In genomic region chr2:85377083-85377482, GRCh38 we compare ENCODE assay signal across 23 cellular contexts. TPM values are rescaled to one million over a fixed set of nuclear protein-coding genes. Genes with fewer than 3 reads are reported as not detected.
DNase-seq lines count a peak whose midpoint lies in the region; ATAC-seq, FAIRE-seq and TF ChIP-seq lines count a peak whose summit lies in the region.
"Had no signal": no experiment of that assay in that cellular context is flagged by ENCODE, and none has a peak within 500 bp of the region (broad histone marks: within the 10 kb centered on the region; RNA-seq: fewer than 3 reads in every experiment).

No MANE protein-coding gene starts in this region.

- H3K79me1 ChIP-seq in IMR-90 (ENCODE audit: low read depth in 1 of 2, low read length in 2 of 2) (0 out of 4 replicates have a peak, but pooled peaks cover 0 to 4% of the 10 kb centered on the region in 2 experiments), H1 (ENCODE audit: low read depth, low read length) (no peaks in the 10 kb centered on the region)

- H2BK5ac ChIP-seq in IMR-90 (ENCODE audit: low read depth, low read length, poor library complexity, severe bottlenecking) (no peak overlapping the region), H1 (ENCODE audit: low read depth, low read length) (no peak overlapping the region)

- ATAC-seq in IMR-90 (ENCODE audit: low read depth) (peak; percentile 47; the same call in 1 of the 2 replicates), HG02588 (IDR thresholded peaks at IDR 0.05; ENCODE audit: unreplicated experiment) (no peak), HG03565 (IDR thresholded peaks at IDR 0.05; ENCODE audit: unreplicated experiment) (no peak)
- ATAC-seq: A549; CD8-positive, alpha-beta T cell had no signal

- dilution Hi-C loops in IMR-90 (cut with HindIII; ENCODE audit: low sequenced_read_pairs, unreplicated experiment) (no loop called here), keratinocyte (cut with MboI; ENCODE audit: extremely low pct_ligation_motif_present, low sequenced_read_pairs) (no loop called here)

- H3K27me3 ChIP-seq in IMR-90 (ENCODE audit: control insufficient read depth, insufficient read depth, low read length) (no peaks in the 10 kb centered on the region), H1 (replicated peaks in 1 of 4; ENCODE audit: control insufficient read depth in 3 of 4, extremely low read depth in 1 of 4, insufficient read depth in 3 of 4, low read length in 3 of 4) (no peaks in the 10 kb centered on the region), keratinocyte (ENCODE audit: control insufficient read depth, extremely low read depth, insufficient read depth, low read length) (no peaks in the 10 kb centered on the region)
- H3K27me3 ChIP-seq: BLaER1 treated with 17β-estradiol and CSF1 and Interleukin-3, amounts not matched to agents 10 nM and 100 nM had no signal

- peak overlapping the region; percentile 23; the same call in 1 of the 2 replicates for H2BK120ac ChIP-seq in IMR-90 (ENCODE audit: low read depth, low read length)
- H2BK120ac ChIP-seq in H1 (replicated peaks; ENCODE audit: low read depth, low read length), result no peak overlapping the region

- intact Hi-C loops in IMR-90 (cut with micrococcal nuclease), result no loop called here

- DNase-seq in IMR-90 (no peak), H1 (ENCODE audit: low read depth in 1 of 2, low spot score in 2 of 2) (no peak), keratinocyte (ENCODE audit: low read depth, low spot score) (no peak), HEK293T (ENCODE audit: extremely low spot score) (no peak), COR-L47 (lab: John Stamatoyannopoulos, UW) (no peak)
- DNase-seq: CD8-positive, alpha-beta T cell; DMS53; GOT3; NCI-H1105; NCI-H1694; NCI-H2081 treated with DMSO at 0.1 percent for 48 hours; Right ventricle myocardium superior had no signal

- H4K5ac ChIP-seq in IMR-90 (ENCODE audit: low read depth, low read length) (no peak overlapping the region), H1 (ENCODE audit: insufficient read length, low read depth, low read length) (no peak overlapping the region)

- CTCF ChIA-PET in IMR-90 (lab: Yijun Ruan, JAX) (no interaction called here), H1 (lab: Charles Lee; ENCODE audit: partially characterized antibody) (interaction anchor here (0.8 to 1.0 kb wide), 3 partner anchors 10 to 452 kb away, joined by 3 to 4 read pairs (median 3); no protein-coding TSS in a partner anchor), HEK293T (lab: Yijun Ruan, JAX) (no interaction called here)

- no peak overlapping the region for H3K18ac ChIP-seq in IMR-90 (ENCODE audit: low read depth, low read length)
- H3K18ac ChIP-seq in H1 (ENCODE audit: extremely low read depth, low read length), result no peak overlapping the region

- no peak overlapping the region for H2BK15ac ChIP-seq in IMR-90 (ENCODE audit: low read depth, low read length)
- H2BK15ac ChIP-seq in H1 (ENCODE audit: low read length), result no peak overlapping the region

- H3K14ac ChIP-seq in IMR-90 (replicated peaks; ENCODE audit: low read depth, low read length) (no peak overlapping the region), H1 (ENCODE audit: insufficient read length) (no peak overlapping the region)

- BruUV-seq in IMR-90 (replicated peaks; lab: Mats Ljungman, UMichigan), result no TSS peak

- H3K4me1 ChIP-seq in IMR-90 (ENCODE audit: control insufficient read depth, insufficient read depth, low read length) (peaks cover 11% of the 10 kb centered on the region), H1 (replicated peaks in 1 of 4; ENCODE audit: control insufficient read depth in 3 of 4, insufficient read depth in 4 of 4, low read length in 3 of 4) (no peaks in the 10 kb centered on the region), keratinocyte (ENCODE audit: control insufficient read depth, extremely low read depth, insufficient read depth, low read length) (peaks cover 33% of the 10 kb centered on the region)
- H3K4me1 ChIP-seq: A549; BLaER1 treated with 17β-estradiol and CSF1 and Interleukin-3, amounts not matched to agents 10 nM and 100 nM had no signal

- no peak overlapping the region for H4K8ac ChIP-seq in IMR-90 (ENCODE audit: low read depth in 2 of 2, low read length in 2 of 2)
- peak overlapping the region; percentile 35; the same call in 1 of the 2 replicates for H4K8ac ChIP-seq in H1 (ENCODE audit: extremely low read depth, insufficient read depth, low read length)

- H3K4me2 ChIP-seq in IMR-90 (ENCODE audit: low read depth, low read length) (no peak overlapping the region), H1 (ENCODE audit: insufficient read depth in 1 of 2, low read depth in 2 of 2, low read length in 2 of 2) (no peak overlapping the region), keratinocyte (ENCODE audit: control insufficient read depth, extremely low read depth, insufficient read depth, low read depth, low read length) (peak overlapping the region; percentile 29)
- H3K4me2 ChIP-seq: A549; BLaER1 treated with 17β-estradiol and CSF1 and Interleukin-3, amounts not matched to agents 10 nM and 100 nM had no signal

- H2BK20ac ChIP-seq in IMR-90 (ENCODE audit: low read depth, low read length) (no peak overlapping the region), H1 (ENCODE audit: low read length) (no peak overlapping the region)

- H3K23ac ChIP-seq in IMR-90 (ENCODE audit: low read depth, low read length) (no peak overlapping the region), H1 (ENCODE audit: insufficient read length) (no peak overlapping the region)

- H3K36me3 ChIP-seq in IMR-90 (ENCODE audit: control insufficient read depth, insufficient read depth, low read length) (peaks cover 9% of the 10 kb centered on the region), H1 (ENCODE audit: control insufficient read depth in 2 of 4, insufficient read depth in 4 of 4, low read length in 3 of 4) (peaks cover 0 to 11% (median 1%) of the 10 kb centered on the region in 4 experiments; a peak in 4 of 8 replicates), keratinocyte (ENCODE audit: control insufficient read depth in 2 of 2, extremely low read depth in 1 of 2, insufficient read depth in 2 of 2, low read length in 2 of 2) (no peaks in the 10 kb centered on the region)

- POLR2A ChIA-PET in IMR-90 (lab: Charles Lee; ENCODE audit: unreplicated experiment) (interaction anchor here (0.6 kb wide), 1 partner anchor 22 kb away, joined by 4 read pairs; the partner anchor contains the start of gene ELMOD3), H1 (lab: Charles Lee; ENCODE audit: partially characterized antibody) (interaction anchor here (0.8 to 1.4 kb wide), 4 partner anchors 11 to 171 kb away, joined by 3 read pairs; no protein-coding TSS in a partner anchor), HEK293T (lab: Yijun Ruan, JAX) (no interaction called here)

- H4K91ac ChIP-seq in IMR-90 (ENCODE audit: insufficient read depth, low read depth, low read length), result no peak overlapping the region
- no peak overlapping the region for H4K91ac ChIP-seq in H1 (replicated peaks; ENCODE audit: insufficient read length, low read length)

- H3K27ac ChIP-seq in IMR-90 (ENCODE audit: insufficient read depth, low read length) (peak overlapping the region; percentile 42; the same call in 1 of the 2 replicates), H1 (ENCODE audit: low read depth, low read length) (no peak overlapping the region), keratinocyte (ENCODE audit: control insufficient read depth, insufficient read depth, low read length) (no peak overlapping the region), skin epidermis (peak overlapping the region in 12 of 21 experiments; percentile 3 to 56 (median 30))
- H3K27ac ChIP-seq: A549; BLaER1 treated with 17β-estradiol and CSF1 and Interleukin-3, amounts not matched to agents 10 nM and 100 nM; SK-N-MC had no signal

- FAIRE-seq in H1 (lab: Jason Lieb, UNC) (no peak), keratinocyte (lab: Jason Lieb, UNC) (no peak)
- FAIRE-seq: A549, GM12891, GM19239, HTR-8/SVneo, RCC 7860 had no signal

- H3K9me1 ChIP-seq in IMR-90 (ENCODE audit: insufficient read depth, low read length), result peaks cover 6% of the 10 kb centered on the region
- no peaks in the 10 kb centered on the region for H3K9me1 ChIP-seq in keratinocyte (ENCODE audit: control insufficient read depth, extremely low read depth, insufficient read depth, low read length)

- no peak overlapping the region; the same call in 1 of the 2 replicates for H3K56ac ChIP-seq in IMR-90 (ENCODE audit: extremely low read depth, insufficient read depth, low read length)
- H3K56ac ChIP-seq in H1 (replicated peaks; ENCODE audit: insufficient read length, low read depth, low read length), result no peak overlapping the region

- H2AK5ac ChIP-seq in IMR-90 (ENCODE audit: low read depth, low read length) (peak overlapping the region; percentile 39; the same call in 1 of the 2 replicates), H1 (ENCODE audit: low read depth, low read length) (no peak overlapping the region)

- H3K4me3 ChIP-seq in IMR-90 (ENCODE audit: insufficient read depth, low read depth, low read length) (no peak overlapping the region), H1 (ENCODE audit: extremely low read depth in 1 of 4, insufficient read depth in 2 of 4, low read depth in 3 of 4, low read length in 4 of 4) (no peak overlapping the region), keratinocyte (ENCODE audit: control insufficient read depth in 2 of 3, extremely low read depth in 1 of 3, insufficient read depth in 2 of 3, low read depth in 1 of 3, low read length in 3 of 3) (no peak overlapping the region), skin epidermis (no peak overlapping the region)
- H3K4me3 ChIP-seq: A549; BLaER1 treated with 17β-estradiol and CSF1 and Interleukin-3, amounts not matched to agents 10 nM and 100 nM; SK-N-MC had no signal

- TF ChIP-seq CTCF in IMR-90 (conservative IDR thresholded peaks at IDR 0.05; ENCODE audit: low read depth, low read length), result no peak
- no peak for TF ChIP-seq CTCF in H1 (IDR thresholded peaks at IDR 0.05; ENCODE audit: control extremely low read depth in 1 of 3, insufficient read depth in 1 of 3, low read depth in 1 of 3, low read length in 3 of 3)
- TF ChIP-seq CTCF in keratinocyte (optimal IDR thresholded peaks at IDR 0.05 in 1 of 3, IDR thresholded peaks at IDR 0.05 in 1 of 3, conservative IDR thresholded peaks at IDR 0.05 in 1 of 3; ENCODE audit: extremely low read depth in 1 of 3, insufficient read depth in 2 of 3, low read length in 3 of 3), result no peak

- H2AFZ ChIP-seq in IMR-90 (replicated peaks; ENCODE audit: low read length, poor library complexity) (peak overlapping the region; percentile 29), H1 (ENCODE audit: low read length) (no peak overlapping the region), keratinocyte (ENCODE audit: control insufficient read depth, low read length) (no peak overlapping the region)

- H2BK12ac ChIP-seq in H1 (ENCODE audit: low read depth, low read length), result no peak overlapping the region

- peak overlapping the region; percentile 82 for H2AK9ac ChIP-seq in IMR-90 (replicated peaks; ENCODE audit: low read depth, low read length, poor library complexity)

- H3K79me2 ChIP-seq in H1 (ENCODE audit: control insufficient read depth in 1 of 2, insufficient read depth in 2 of 2, low read length in 2 of 2), result no peaks in the 10 kb centered on the region
- no peaks in the 10 kb centered on the region for H3K79me2 ChIP-seq in keratinocyte (ENCODE audit: control insufficient read depth, insufficient read depth, low read length)

- no peaks in the 10 kb centered on the region for H3K9me3 ChIP-seq in IMR-90 (ENCODE audit: control insufficient read depth, insufficient read depth, low read length)
- peaks cover 4 to 10% of the 10 kb centered on the region in 2 experiments; a peak in 3 of 4 replicates for H3K9me3 ChIP-seq in H1 (ENCODE audit: insufficient read depth in 2 of 2, low read depth in 1 of 2, low read length in 1 of 2)
- no peaks in the 10 kb centered on the region for H3K9me3 ChIP-seq in keratinocyte (ENCODE audit: control insufficient read depth, low read depth, low read length)
- H3K9me3 ChIP-seq: A549 had no signal

- H3K4ac ChIP-seq in IMR-90 (ENCODE audit: low read depth, low read length), result no peak overlapping the region
- H3K4ac ChIP-seq in H1 (replicated peaks; ENCODE audit: insufficient read length, low read depth, low read length), result no peak overlapping the region

- H4K20me1 ChIP-seq in IMR-90 (ENCODE audit: insufficient read depth, low read length) (no peaks in the 10 kb centered on the region; the same call in 1 of the 2 replicates), H1 (replicated peaks in 1 of 2; ENCODE audit: control insufficient read depth in 1 of 2, insufficient read depth in 2 of 2, low read length in 2 of 2) (no peaks in the 10 kb centered on the region), keratinocyte (ENCODE audit: control insufficient read depth, extremely low read depth, insufficient read depth, low read length) (no peaks in the 10 kb centered on the region)
- H4K20me1 ChIP-seq: BLaER1 treated with 17β-estradiol and CSF1 and Interleukin-3, amounts not matched to agents 10 nM and 100 nM had no signal

- TF ChIP-seq POLR2A in IMR-90 (IDR thresholded peaks at IDR 0.05; ENCODE audit: low read depth, low read length) (no peak), H1 (IDR thresholded peaks at IDR 0.05; ENCODE audit: control extremely low read depth in 1 of 2, low read depth in 2 of 2, low read length in 2 of 2) (no peak)

- H3K9ac ChIP-seq in IMR-90 (ENCODE audit: low read depth, low read length) (no peak overlapping the region), H1 (replicated peaks in 1 of 4; ENCODE audit: extremely low read depth in 1 of 4, low read depth in 3 of 4, low read length in 3 of 4) (no peak overlapping the region), keratinocyte (ENCODE audit: control insufficient read depth, extremely low read depth, insufficient read depth, low read length) (no peak overlapping the region)
- H3K9ac ChIP-seq: BLaER1 treated with 17β-estradiol and CSF1 and Interleukin-3, amounts not matched to agents 10 nM and 100 nM had no signal

- no peak for TF ChIP-seq EP300 in H1 (IDR thresholded peaks at IDR 0.05; ENCODE audit: borderline replicate concordance in 1 of 2, low read depth in 2 of 2, low read length in 2 of 2)

- TF ChIP-seq RAD21 in IMR-90 (IDR thresholded peaks at IDR 0.05; ENCODE audit: low read length) (no peak), H1 (IDR thresholded peaks at IDR 0.05 in 1 of 2, conservative IDR thresholded peaks at IDR 0.05 in 1 of 2; ENCODE audit: low read depth in 2 of 2, low read length in 2 of 2) (no peak)

- 92% methylated on average over 9 of the region's 11 CpGs; no CpG with 5 or more reads in 1 of the 2 experiments for WGBS in IMR-90 (ENCODE audit: extremely low coverage in 2 of 2, insufficient read length in 1 of 2), 2 experiments
- 97% methylated on average over 11 of the region's 11 CpGs; no CpG with 5 or more reads in 1 of the 2 experiments for WGBS in H1 (ENCODE audit: extremely low coverage in 1 of 2, insufficient coverage in 1 of 2, insufficient read length in 1 of 2, insufficient replicate concordance in 2 of 2, low coverage in 1 of 2, low lambda C conversion rate in 2 of 2, missing lambda C conversion rate in 1 of 2), 2 experiments

- in situ Hi-C loops in IMR-90 (cut with MboI; ENCODE audit: low sequenced_read_pairs), result no loop called here

- H3K23me2 ChIP-seq in H1 (ENCODE audit: low read depth, low read length), result no peaks in the 10 kb centered on the region

RNA-seq across cellular contexts. Expression of gene ELMOD3, which starts 22.5 kb away (rescaled TPM):
- 10.8 and 13.1 TPM in 2 replicates for total RNA-seq in IMR-90 (2012; rRNA removed)
- 19.2 and 20.7 TPM in 2 replicates for polyA plus RNA-seq in IMR-90 (2012; rRNA removed)
- polyA plus RNA-seq in IMR-90 (2012; cell fraction: cytosol; rRNA removed), result 6.6 and 7.8 TPM in 2 replicates
- polyA plus RNA-seq in IMR-90 (2012; cell fraction: nucleus; rRNA removed; ENCODE audit: low replicate concordance), result 72.0 and 88.6 TPM in 2 replicates
- 6.9 and 10.2 TPM in 2 replicates for total RNA-seq in H1 (2021; fragmentation: NEBNext Ultra II Directional; extraction: Animal tissue kit (Norgen Biotek cat#: 25700))
- polyA plus RNA-seq in H1 (2011; rRNA removed), result 8.5 and 9.3 TPM in 2 replicates
- polyA plus RNA-seq in H1 (2011; cell fraction: cytosol; rRNA removed), result 12.4 TPM
- 29.5 TPM for polyA plus RNA-seq in H1 (2011; cell fraction: nucleus; rRNA removed)
- polyA plus RNA-seq in H1 (2012, experiment 1 of 2), result 7.9 to 10.0 TPM (median 8.7 TPM) in 4 replicates
- 6.2 TPM for polyA plus RNA-seq in H1 (2012, experiment 2 of 2)
- 6.1 TPM for polyA plus RNA-seq in H1 (2013, experiment 1 of 2)
- 5.4 TPM for polyA plus RNA-seq in H1 (2013, experiment 2 of 2)
- polyA minus RNA-seq in H1 (2011; rRNA and poly(A)+ RNA removed), result 17.1 and 19.0 TPM in 2 replicates
- polyA minus RNA-seq in H1 (2011; cell fraction: cytosol; rRNA and poly(A)+ RNA removed), result 3.7 TPM
- 12.8 TPM for polyA minus RNA-seq in H1 (2011; cell fraction: nucleus; rRNA and poly(A)+ RNA removed)
- polyA plus RNA-seq in keratinocyte, result 17.8 to 31.0 TPM (median 20.1 TPM) in 3 replicates
- polyA plus RNA-seq in keratinocyte (2011; ENCODE audit: low read depth), result 6.4 TPM
- 18.2 TPM in 2 replicates for polyA plus RNA-seq in keratinocyte (2011; cell fraction: cytosol; rRNA removed)
- 55.2 and 66.3 TPM in 2 replicates for polyA plus RNA-seq in keratinocyte (2011; cell fraction: nucleus; rRNA removed)
- polyA plus RNA-seq in keratinocyte (2012; ENCODE audit: low replicate concordance), result 10.7 and 13.9 TPM in 2 replicates
- 15.8 to 28.0 TPM (median 23.0 TPM) in 3 replicates for polyA minus RNA-seq in keratinocyte
- polyA minus RNA-seq in keratinocyte (2011; cell fraction: cytosol; rRNA and poly(A)+ RNA removed), result 9.8 TPM
- 11.7 and 20.0 TPM in 2 replicates for polyA minus RNA-seq in keratinocyte (2011; cell fraction: nucleus; rRNA and poly(A)+ RNA removed)

RNA-seq across cellular contexts. Expression of gene RETSAT, which starts 22.8 kb away (rescaled TPM):
- total RNA-seq in IMR-90 (2012; rRNA removed), result 25.0 and 32.3 TPM in 2 replicates
- polyA plus RNA-seq in IMR-90 (2012; rRNA removed) (22.8 and 25.6 TPM in 2 replicates), H1 (2011; rRNA removed) (16.7 and 20.7 TPM in 2 replicates), keratinocyte (74.0 to 98.8 TPM (median 74.8 TPM) in 3 replicates)
- 12.7 and 18.2 TPM in 2 replicates for polyA plus RNA-seq in IMR-90 (2012; cell fraction: cytosol; rRNA removed)
- polyA plus RNA-seq in IMR-90 (2012; cell fraction: nucleus; rRNA removed; ENCODE audit: low replicate concordance), result 30.4 and 42.7 TPM in 2 replicates
- 13.6 and 15.8 TPM in 2 replicates for total RNA-seq in H1 (2021; fragmentation: NEBNext Ultra II Directional; extraction: Animal tissue kit (Norgen Biotek cat#: 25700))
- 16.8 TPM for polyA plus RNA-seq in H1 (2011; cell fraction: cytosol; rRNA removed)
- 39.0 TPM for polyA plus RNA-seq in H1 (2011; cell fraction: nucleus; rRNA removed)
- polyA plus RNA-seq in H1 (2012, experiment 1 of 2), result 17.4 to 21.6 TPM (median 19.9 TPM) in 4 replicates
- 9.2 TPM for polyA plus RNA-seq in H1 (2012, experiment 2 of 2)
- polyA plus RNA-seq in H1 (2013, experiment 1 of 2), result 22.1 TPM
- 21.2 TPM for polyA plus RNA-seq in H1 (2013, experiment 2 of 2)
- polyA minus RNA-seq in H1 (2011; rRNA and poly(A)+ RNA removed), result 28.0 and 29.1 TPM in 2 replicates
- polyA minus RNA-seq in H1 (2011; cell fraction: cytosol; rRNA and poly(A)+ RNA removed), result 23.9 TPM
- polyA minus RNA-seq in H1 (2011; cell fraction: nucleus; rRNA and poly(A)+ RNA removed), result 15.0 TPM
- 20.0 TPM for polyA plus RNA-seq in keratinocyte (2011; ENCODE audit: low read depth)
- polyA plus RNA-seq in keratinocyte (2011; cell fraction: cytosol; rRNA removed), result 42.6 and 47.0 TPM in 2 replicates
- 199 and 213 TPM in 2 replicates for polyA plus RNA-seq in keratinocyte (2011; cell fraction: nucleus; rRNA removed)
- 65.0 and 67.0 TPM in 2 replicates for polyA plus RNA-seq in keratinocyte (2012; ENCODE audit: low replicate concordance)
- 83.1 to 180 TPM (median 126 TPM) in 3 replicates for polyA minus RNA-seq in keratinocyte
- polyA minus RNA-seq in keratinocyte (2011; cell fraction: cytosol; rRNA and poly(A)+ RNA removed), result 61.2 TPM
- polyA minus RNA-seq in keratinocyte (2011; cell fraction: nucleus; rRNA and poly(A)+ RNA removed), result 145 and 178 TPM in 2 replicates

RNA-seq across cellular contexts. Expression of gene CAPG, which starts 33.1 kb away (rescaled TPM):
- total RNA-seq in IMR-90 (2012; rRNA removed), result 53.3 and 79.9 TPM in 2 replicates
- polyA plus RNA-seq in IMR-90 (2012; rRNA removed) (98.3 and 122 TPM in 2 replicates), H1 (2011; rRNA removed) (89.0 and 114 TPM in 2 replicates), keratinocyte (466 to 683 TPM (median 503 TPM) in 3 replicates)
- 106 and 143 TPM in 2 replicates for polyA plus RNA-seq in IMR-90 (2012; cell fraction: cytosol; rRNA removed)
- polyA plus RNA-seq in IMR-90 (2012; cell fraction: nucleus; rRNA removed; ENCODE audit: low replicate concordance), result 43.3 and 75.0 TPM in 2 replicates
- total RNA-seq in H1 (2021; fragmentation: NEBNext Ultra II Directional; extraction: Animal tissue kit (Norgen Biotek cat#: 25700)), result 78.6 and 80.5 TPM in 2 replicates
- 123 TPM for polyA plus RNA-seq in H1 (2011; cell fraction: cytosol; rRNA removed)
- 114 TPM for polyA plus RNA-seq in H1 (2011; cell fraction: nucleus; rRNA removed)
- polyA plus RNA-seq in H1 (2012, experiment 1 of 2), result 83.9 to 123 TPM (median 109 TPM) in 4 replicates
- 62.0 TPM for polyA plus RNA-seq in H1 (2012, experiment 2 of 2)
- polyA plus RNA-seq in H1 (2013, experiment 1 of 2), result 119 TPM
- 114 TPM for polyA plus RNA-seq in H1 (2013, experiment 2 of 2)
- 37.3 and 60.0 TPM in 2 replicates for polyA minus RNA-seq in H1 (2011; rRNA and poly(A)+ RNA removed)
- 34.6 TPM for polyA minus RNA-seq in H1 (2011; cell fraction: cytosol; rRNA and poly(A)+ RNA removed)
- polyA minus RNA-seq in H1 (2011; cell fraction: nucleus; rRNA and poly(A)+ RNA removed), result 30.6 TPM
- polyA plus RNA-seq in keratinocyte (2011; ENCODE audit: low read depth), result 123 TPM
- polyA plus RNA-seq in keratinocyte (2011; cell fraction: cytosol; rRNA removed), result 321 and 549 TPM in 2 replicates
- 232 and 338 TPM in 2 replicates for polyA plus RNA-seq in keratinocyte (2011; cell fraction: nucleus; rRNA removed)
- polyA plus RNA-seq in keratinocyte (2012; ENCODE audit: low replicate concordance), result 352 and 538 TPM in 2 replicates
- polyA minus RNA-seq in keratinocyte, result 216 to 344 TPM (median 339 TPM) in 3 replicates
- polyA minus RNA-seq in keratinocyte (2011; cell fraction: cytosol; rRNA and poly(A)+ RNA removed), result 273 TPM
- 94.0 and 95.3 TPM in 2 replicates for polyA minus RNA-seq in keratinocyte (2011; cell fraction: nucleus; rRNA and poly(A)+ RNA removed)

RNA-seq across cellular contexts. Expression of gene SH2D6, which starts 41.4 kb away (rescaled TPM):
- 0.36 TPM in 1 of 2 replicates, not detected in the other for total RNA-seq in IMR-90 (2012; rRNA removed)
- polyA plus RNA-seq in IMR-90 (2012; rRNA removed) (0.32 and 0.37 TPM in 2 replicates), H1 (2011; rRNA removed) (0.17 and 0.42 TPM in 2 replicates), keratinocyte (0.10 to 0.21 TPM in 2 of 3 replicates, not detected in the other)
- 0.16 TPM in 1 of 2 replicates, not detected in the other for polyA plus RNA-seq in IMR-90 (2012; cell fraction: cytosol; rRNA removed)
- 1.0 and 1.2 TPM in 2 replicates for polyA plus RNA-seq in IMR-90 (2012; cell fraction: nucleus; rRNA removed; ENCODE audit: low replicate concordance)
- 1.3 TPM in 1 of 2 replicates, not detected in the other for total RNA-seq in H1 (2021; fragmentation: NEBNext Ultra II Directional; extraction: Animal tissue kit (Norgen Biotek cat#: 25700))
- 0.28 TPM for polyA plus RNA-seq in H1 (2011; cell fraction: cytosol; rRNA removed)
- polyA plus RNA-seq in H1 (2011; cell fraction: nucleus; rRNA removed), result 1.4 TPM
- 0.50 to 1.1 TPM (median 0.70 TPM) in 4 replicates for polyA plus RNA-seq in H1 (2012, experiment 1 of 2)
- not detected for polyA plus RNA-seq in H1 (2012, experiment 2 of 2)
- 0.16 TPM for polyA plus RNA-seq in H1 (2013, experiment 1 of 2)
- 0.28 TPM for polyA plus RNA-seq in H1 (2013, experiment 2 of 2)
- 0.47 TPM in 1 of 2 replicates, not detected in the other for polyA minus RNA-seq in H1 (2011; rRNA and poly(A)+ RNA removed)
- polyA minus RNA-seq in H1 (2011; cell fraction: cytosol; rRNA and poly(A)+ RNA removed), result not detected
- polyA minus RNA-seq in H1 (2011; cell fraction: nucleus; rRNA and poly(A)+ RNA removed), result 0.90 TPM
- not detected for polyA plus RNA-seq in keratinocyte (2011; ENCODE audit: low read depth)
- polyA plus RNA-seq in keratinocyte (2011; cell fraction: cytosol; rRNA removed), result not detected in 2 replicates
- not detected in 2 replicates for polyA plus RNA-seq in keratinocyte (2011; cell fraction: nucleus; rRNA removed)
- 0.09 TPM in 1 of 2 replicates, not detected in the other for polyA plus RNA-seq in keratinocyte (2012; ENCODE audit: low replicate concordance)
- 0.56 TPM in 1 of 3 replicates, not detected in the others for polyA minus RNA-seq in keratinocyte
- not detected for polyA minus RNA-seq in keratinocyte (2011; cell fraction: cytosol; rRNA and poly(A)+ RNA removed)
- polyA minus RNA-seq in keratinocyte (2011; cell fraction: nucleus; rRNA and poly(A)+ RNA removed), result not detected in 2 replicates
- polyA plus RNA-seq: IgD-negative memory B cell had no signal

RNA-seq across cellular contexts. Expression of gene TGOLN2, which starts 49.3 kb away (rescaled TPM):
- 57.7 and 61.7 TPM in 2 replicates for total RNA-seq in IMR-90 (2012; rRNA removed)
- polyA plus RNA-seq in IMR-90 (2012; rRNA removed), result 92.3 and 94.2 TPM in 2 replicates
- polyA plus RNA-seq in IMR-90 (2012; cell fraction: cytosol; rRNA removed), result 65.8 and 82.6 TPM in 2 replicates
- 27.8 and 83.8 TPM in 2 replicates for polyA plus RNA-seq in IMR-90 (2012; cell fraction: nucleus; rRNA removed; ENCODE audit: low replicate concordance)
- 36.3 and 38.9 TPM in 2 replicates for total RNA-seq in H1 (2021; fragmentation: NEBNext Ultra II Directional; extraction: Animal tissue kit (Norgen Biotek cat#: 25700))
- polyA plus RNA-seq in H1 (2011; rRNA removed), result 31.1 and 33.9 TPM in 2 replicates
- 36.4 TPM for polyA plus RNA-seq in H1 (2011; cell fraction: cytosol; rRNA removed)
- 29.4 TPM for polyA plus RNA-seq in H1 (2011; cell fraction: nucleus; rRNA removed)
- polyA plus RNA-seq in H1 (2012, experiment 1 of 2), result 21.1 to 28.9 TPM (median 25.9 TPM) in 4 replicates
- 3.1 TPM for polyA plus RNA-seq in H1 (2012, experiment 2 of 2)
- 46.3 TPM for polyA plus RNA-seq in H1 (2013, experiment 1 of 2)
- 52.7 TPM for polyA plus RNA-seq in H1 (2013, experiment 2 of 2)
- 23.4 and 26.2 TPM in 2 replicates for polyA minus RNA-seq in H1 (2011; rRNA and poly(A)+ RNA removed)
- 19.7 TPM for polyA minus RNA-seq in H1 (2011; cell fraction: cytosol; rRNA and poly(A)+ RNA removed)
- 21.7 TPM for polyA minus RNA-seq in H1 (2011; cell fraction: nucleus; rRNA and poly(A)+ RNA removed)
- 35.4 to 46.9 TPM (median 43.3 TPM) in 3 replicates for polyA plus RNA-seq in keratinocyte
- 9.8 TPM for polyA plus RNA-seq in keratinocyte (2011; ENCODE audit: low read depth)
- 16.9 and 22.4 TPM in 2 replicates for polyA plus RNA-seq in keratinocyte (2011; cell fraction: cytosol; rRNA removed)
- polyA plus RNA-seq in keratinocyte (2011; cell fraction: nucleus; rRNA removed), result 87.5 and 99.4 TPM in 2 replicates
- polyA plus RNA-seq in keratinocyte (2012; ENCODE audit: low replicate concordance), result 16.7 and 36.0 TPM in 2 replicates
- 28.3 to 43.4 TPM (median 33.0 TPM) in 3 replicates for polyA minus RNA-seq in keratinocyte
- 33.8 TPM for polyA minus RNA-seq in keratinocyte (2011; cell fraction: cytosol; rRNA and poly(A)+ RNA removed)
- 47.8 and 76.7 TPM in 2 replicates for polyA minus RNA-seq in keratinocyte (2011; cell fraction: nucleus; rRNA and poly(A)+ RNA removed)

Comparison
In these comparisons a context has a peak if more than half of its experiments do, and no peak if none do; other contexts are left out.
1. H3K27ac ChIP-seq: peak in IMR-90 (single experiment) and skin epidermis (12 of 21); none in H1 (single experiment) and keratinocyte (single experiment).